8 cellular contexts compared by ENCODE assay signal in the genomic region with DNA sequence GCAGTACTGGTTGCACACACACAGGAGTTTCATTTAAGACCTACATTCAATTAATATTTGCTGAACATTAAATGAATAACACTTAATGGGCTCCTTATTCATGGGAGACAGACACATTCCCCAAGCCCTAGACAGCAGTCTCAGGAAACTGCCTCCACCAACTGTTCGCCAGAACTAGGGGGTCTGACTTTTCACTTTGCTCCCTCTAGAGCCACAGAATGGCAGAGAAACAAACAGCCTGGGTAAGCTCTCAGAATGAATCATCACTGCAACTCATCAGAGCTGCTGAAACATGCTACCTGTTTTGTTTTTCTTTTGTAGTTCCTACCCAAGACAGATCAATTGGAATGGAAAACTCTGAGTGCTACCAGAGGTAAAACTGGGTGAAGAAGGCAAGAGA. TPM values are rescaled to one million over a fixed set of nuclear protein-coding genes. Genes with fewer than 3 reads are reported as not detected.
DNase-seq lines count a peak whose midpoint lies in the region; ATAC-seq and TF ChIP-seq lines count a peak whose summit lies in the region.

No MANE protein-coding gene starts in this region.

- H3K9ac ChIP-seq in adipocyte (ENCODE audit: low read length) = no peak overlapping the region

- H3K9me3 ChIP-seq in adipocyte (ENCODE audit: control insufficient read depth, low read length) (no peaks in the 10 kb centered on the region), mesodermal cell (ENCODE audit: control insufficient read depth, low read length) (no peaks in the 10 kb centered on the region)

- H3K27ac ChIP-seq in mesodermal cell (ENCODE audit: low read depth, low read length, severe bottlenecking) = peak overlapping the region; percentile 77

- DNase-seq in GM12865 (ENCODE audit: low read depth) (peak; percentile 69), adipocyte (ENCODE audit: low read depth) (peak; percentile 57), NCI-H526 treated with DMSO at 0.1 percent for 48 hours (lab: John Stamatoyannopoulos, UW) (no peak), SIG-M5 (lab: John Stamatoyannopoulos, UW) (no peak), NCI-H345 (lab: John Stamatoyannopoulos, UW) (no peak), NCI-H146 (lab: John Stamatoyannopoulos, UW) (no peak)

- WGBS in mesodermal cell (ENCODE audit: insufficient coverage in 2 of 2), 2 experiments = 75% methylated on average over 1 of the region's 1 CpG; no CpG with 5 or more reads in 1 of the 2 experiments

- H3K27me3 ChIP-seq in adipocyte (replicated peaks; ENCODE audit: control insufficient read depth, insufficient read depth, low read length) = no peaks in the 10 kb centered on the region

- no peak overlapping the region for H3K4me3 ChIP-seq in GM12865 (ENCODE audit: low read depth, low read length)
- H3K4me3 ChIP-seq in adipocyte (ENCODE audit: low read length) = no peak overlapping the region
- H3K4me3 ChIP-seq in mesodermal cell (ENCODE audit: extremely low read depth, insufficient read depth, low read length, poor library complexity, severe bottlenecking) = no peak overlapping the region

- ATAC-seq in HG02623 (IDR thresholded peaks at IDR 0.05; ENCODE audit: unreplicated experiment) = peak; percentile 59

- no peaks in the 10 kb centered on the region for H3K36me3 ChIP-seq in adipocyte (ENCODE audit: control insufficient read depth, insufficient read depth, low read length, severe bottlenecking)
- peaks cover 37% of the 10 kb centered on the region for H3K36me3 ChIP-seq in mesodermal cell (ENCODE audit: control insufficient read depth, insufficient read depth, low read length)

- TF ChIP-seq CTCF in GM12865 (IDR thresholded peaks at IDR 0.05; ENCODE audit: insufficient read depth, low read depth, low read length, missing control alignments) = no peak

- H3K4me1 ChIP-seq in adipocyte (ENCODE audit: control insufficient read depth, insufficient read depth, low read length) (peaks cover 16% of the 10 kb centered on the region), mesodermal cell (ENCODE audit: control insufficient read depth, insufficient read depth, low read length, poor library complexity, severe bottlenecking) (peaks cover 38% of the 10 kb centered on the region)

RNA-seq across cellular contexts. Expression of gene ELK4, which starts 31.7 kb away (rescaled TPM):
- polyA plus RNA-seq in mesodermal cell (2013, experiment 1 of 2) = 8.9 TPM
- 8.5 TPM for polyA plus RNA-seq in mesodermal cell (2013, experiment 2 of 2)

Comparison
In these comparisons a context has a peak if more than half of its experiments do, and no peak if none do; other contexts are left out.
1. DNase-seq: peak in GM12865 (single experiment) and adipocyte (single experiment); none in NCI-H526 treated with DMSO at 0.1 percent for 48 hours (single experiment), SIG-M5 (single experiment), NCI-H345 (single experiment) and NCI-H146 (single experiment).